ENCODE assay signal across 20 cellular contexts in the genomic region with DNA sequence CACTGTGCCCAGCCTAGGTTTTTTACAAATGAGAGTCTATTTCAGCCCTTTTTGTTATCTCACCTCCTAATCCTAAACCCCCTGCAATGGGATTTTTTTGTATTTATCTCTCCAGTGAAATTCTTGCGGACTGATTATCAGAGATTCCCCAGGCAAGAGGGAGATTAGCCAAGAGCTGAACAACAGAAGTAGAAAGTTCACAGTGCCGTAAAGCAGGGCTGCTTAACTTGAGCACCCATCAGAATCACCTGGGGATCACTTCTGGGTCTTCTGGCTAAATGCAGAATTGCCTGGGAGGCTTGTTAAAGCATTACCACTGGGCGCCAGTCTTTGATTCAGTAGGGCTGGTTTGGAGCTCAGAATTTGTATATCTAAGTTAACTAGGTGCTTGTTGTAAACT. TPM values are rescaled to one million over a fixed set of nuclear protein-coding genes. Genes with fewer than 3 reads are reported as not detected.
DNase-seq lines count a peak whose midpoint lies in the region; ATAC-seq and TF ChIP-seq lines count a peak whose summit lies in the region.
"Had no signal": no experiment of that assay in that cellular context is flagged by ENCODE, and none has a peak within 500 bp of the region (broad histone marks: within the 10 kb centered on the region; RNA-seq: fewer than 3 reads in every experiment).

No MANE protein-coding gene starts in this region.

- no peaks in the 10 kb centered on the region for H3K36me3 ChIP-seq in cardiac muscle cell
- H3K36me3 ChIP-seq in WERI-Rb-1: no peaks in the 10 kb centered on the region
- no peaks in the 10 kb centered on the region for H3K36me3 ChIP-seq in thyroid gland
- no peaks in the 10 kb centered on the region for H3K36me3 ChIP-seq in CD4-positive, alpha-beta memory T cell (ENCODE audit: insufficient read depth, low read length)

- no peak overlapping the region for H3K4me3 ChIP-seq in cardiac muscle cell
- no peak overlapping the region for H3K4me3 ChIP-seq in WERI-Rb-1 (ENCODE audit: low read depth, low read length)
- H3K4me3 ChIP-seq in thyroid gland (replicated peaks in 1 of 3): no peak overlapping the region
- H3K4me3 ChIP-seq in CD4-positive, alpha-beta memory T cell (ENCODE audit: low read length in 2 of 2): no peak overlapping the region
- H3K4me3 ChIP-seq: A549, GM12878, GM23248 had no signal

- no peak for ATAC-seq in Right ventricle myocardium superior (ENCODE audit: poor library complexity)
- ATAC-seq: A549, GM12878, HepG2 had no signal

- H3K9me3 ChIP-seq in cardiac muscle cell (ENCODE audit: low read depth) (no peaks in the 10 kb centered on the region), WERI-Rb-1 (ENCODE audit: severe bottlenecking) (no peaks in the 10 kb centered on the region), thyroid gland (no peaks in the 10 kb centered on the region)
- H3K9me3 ChIP-seq in CD4-positive, alpha-beta memory T cell (ENCODE audit: control insufficient read depth in 1 of 2, low read length in 2 of 2): no peaks in the 10 kb centered on the region
- H3K9me3 ChIP-seq: A549 had no signal

- WGBS in thyroid gland, 2 donors: 74 to 81% methylated on average over 3 of the region's 3 CpGs

- no peaks in the 10 kb centered on the region for H3K9me3 Mint-ChIP-seq in CD4-positive, alpha-beta memory T cell
- H3K9me3 Mint-ChIP-seq: CD4-positive, alpha-beta T cell had no signal

- peak in 1 of 2 donors; percentile 41 for DNase-seq in cardiac muscle cell (ENCODE audit: low read depth in 1 of 2, low spot score in 1 of 2)
- no peak for DNase-seq in Right ventricle myocardium superior
- peak; percentile 11 for DNase-seq in WERI-Rb-1
- peak; percentile 27 for DNase-seq in iPS-NIHi7 (ENCODE audit: extremely low spot score)
- no peak for DNase-seq in dedifferentiated amniotic fluid mesenchymal stem cell (ENCODE audit: extremely low spot score)
- no peak for DNase-seq in thyroid gland
- DNase-seq in CD4-positive, alpha-beta memory T cell: no peak
- DNase-seq: AML-193; Calu3; CD4-positive, alpha-beta T cell; DMS79 treated with DMSO at 0.1 percent for 48 hours; GM23248 had no signal

- H3K4me1 Mint-ChIP-seq in CD4-positive, alpha-beta memory T cell: no peaks in the 10 kb centered on the region

- H3K27me3 Mint-ChIP-seq in CD4-positive, alpha-beta memory T cell: peaks cover 0 to 7% of the 10 kb centered on the region in 2 donors

- intact Hi-C loops in Right ventricle myocardium superior (cut with DNase I): no loop called here
- intact Hi-C loops in thyroid gland (cut with DNase I): no loop called here
- intact Hi-C loops in CD4-positive, alpha-beta memory T cell (cut with micrococcal nuclease): no loop called here

- H3K4me1 ChIP-seq in cardiac muscle cell (ENCODE audit: low read depth) (peaks cover 2% of the 10 kb centered on the region), thyroid gland (no peaks in the 10 kb centered on the region)
- H3K4me1 ChIP-seq in CD4-positive, alpha-beta memory T cell (ENCODE audit: insufficient read depth, low read length): no peaks in the 10 kb centered on the region
- H3K4me1 ChIP-seq: A549 had no signal

- H3K27ac ChIP-seq in cardiac muscle cell (peak overlapping the region; percentile 68), WERI-Rb-1 (no peak overlapping the region), thyroid gland (no peak overlapping the region)
- H3K27ac ChIP-seq in CD4-positive, alpha-beta memory T cell (ENCODE audit: low read depth, low read length): no peak overlapping the region
- H3K27ac ChIP-seq: 22Rv1, A549, C4-2B, GM23248 had no signal

- POLR2A ChIA-PET in CD4-positive, alpha-beta memory T cell (lab: Charles Lee; ENCODE audit: partially characterized antibody): no interaction called here

- H3K36me3 Mint-ChIP-seq in CD4-positive, alpha-beta memory T cell: no peaks in the 10 kb centered on the region

- H3K27me3 ChIP-seq in cardiac muscle cell (no peaks in the 10 kb centered on the region), WERI-Rb-1 (ENCODE audit: insufficient read depth, low read depth, severe bottlenecking) (no peaks in the 10 kb centered on the region), thyroid gland (no peaks in the 10 kb centered on the region)
- H3K27me3 ChIP-seq in CD4-positive, alpha-beta memory T cell (ENCODE audit: insufficient read depth, low read length): no peaks in the 10 kb centered on the region

- H3K27ac Mint-ChIP-seq in CD4-positive, alpha-beta memory T cell: no peak overlapping the region
- H3K27ac Mint-ChIP-seq: CD4-positive, alpha-beta T cell; IgD-negative memory B cell had no signal

- H3K4me3 Mint-ChIP-seq in CD4-positive, alpha-beta memory T cell: no peak overlapping the region
- H3K4me3 Mint-ChIP-seq: CD4-positive, alpha-beta T cell; IgD-negative memory B cell had no signal

- no peak for TF ChIP-seq CTCF in cardiac muscle cell (IDR thresholded peaks at IDR 0.05; ENCODE audit: low read depth, low read length)
- TF ChIP-seq CTCF in WERI-Rb-1 (IDR thresholded peaks at IDR 0.05; ENCODE audit: low read depth, low read length): no peak
- no peak for TF ChIP-seq CTCF in thyroid gland (IDR thresholded peaks at IDR 0.05)

- TF ChIP-seq POLR2A in thyroid gland (IDR thresholded peaks at IDR 0.05): no peak

- CTCF ChIA-PET in CD4-positive, alpha-beta memory T cell (lab: Charles Lee; ENCODE audit: partially characterized antibody): no interaction called here

RNA-seq across cellular contexts. Expression of a gene that starts 1.3 kb away (rescaled TPM):
- total RNA-seq in cardiac muscle cell (not detected in 2 replicates), Right ventricle myocardium superior (not detected), thyroid gland (not detected)
- not detected in 2 replicates for polyA plus RNA-seq in cardiac muscle cell
- total RNA-seq in CD4-positive, alpha-beta memory T cell: not detected
- polyA plus RNA-seq in CD4-positive, alpha-beta memory T cell: not detected
- total RNA-seq: Calu3; CD4-positive, alpha-beta T cell; G401; GM12878; GM23248; HepG2 had no signal
- polyA plus RNA-seq: A549, BJ, GM23248, HepG2, IgD-negative memory B cell had no signal

RNA-seq across cellular contexts. Expression of a gene that starts 14.4 kb away (rescaled TPM):
- not detected in 2 replicates for total RNA-seq in cardiac muscle cell
- 0.35 TPM in 1 of 2 replicates, not detected in the other for polyA plus RNA-seq in cardiac muscle cell
- not detected for total RNA-seq in Right ventricle myocardium superior
- total RNA-seq in thyroid gland: under 1 TPM in 2 of 4 donors, not detected in 2; 0.45 to 0.63 TPM
- not detected for total RNA-seq in CD4-positive, alpha-beta memory T cell
- not detected for polyA plus RNA-seq in CD4-positive, alpha-beta memory T cell
- total RNA-seq: Calu3; CD4-positive, alpha-beta T cell; G401; GM12878; GM23248; HepG2 had no signal
- polyA plus RNA-seq: A549, BJ, GM12878, GM23248, HepG2, IgD-negative memory B cell had no signal

RNA-seq across cellular contexts. Expression of a gene that starts 37.2 kb away (rescaled TPM):
- total RNA-seq in cardiac muscle cell: not detected in 2 replicates
- polyA plus RNA-seq in cardiac muscle cell: not detected in 2 replicates
- not detected for total RNA-seq in Right ventricle myocardium superior
- not detected for total RNA-seq in thyroid gland
- total RNA-seq in CD4-positive, alpha-beta memory T cell: not detected
- polyA plus RNA-seq in CD4-positive, alpha-beta memory T cell: not detected
- total RNA-seq: Calu3, G401, GM23248, HepG2 had no signal
- polyA plus RNA-seq: A549, BJ, GM23248, HepG2 had no signal

RNA-seq across cellular contexts. Expression of a gene that starts 44.3 kb away (rescaled TPM):
- total RNA-seq in cardiac muscle cell (not detected in 2 replicates), Right ventricle myocardium superior (not detected), thyroid gland (not detected)
- polyA plus RNA-seq in cardiac muscle cell: not detected in 2 replicates
- total RNA-seq in CD4-positive, alpha-beta memory T cell: not detected
- not detected for polyA plus RNA-seq in CD4-positive, alpha-beta memory T cell
- total RNA-seq: Calu3; CD4-positive, alpha-beta T cell; G401; GM12878; GM23248; HepG2 had no signal
- polyA plus RNA-seq: A549, BJ, GM12878, GM23248, HepG2, IgD-negative memory B cell had no signal

RNA-seq across cellular contexts. Expression of a gene that starts 55.0 kb away (rescaled TPM):
- total RNA-seq in cardiac muscle cell (not detected in 2 replicates), Right ventricle myocardium superior (not detected), thyroid gland (not detected)
- not detected in 2 replicates for polyA plus RNA-seq in cardiac muscle cell
- total RNA-seq in CD4-positive, alpha-beta memory T cell: not detected
- polyA plus RNA-seq in CD4-positive, alpha-beta memory T cell: not detected
- total RNA-seq: Calu3; CD4-positive, alpha-beta T cell; G401; GM12878; GM23248; HepG2 had no signal
- polyA plus RNA-seq: A549, BJ, GM12878, GM23248, HepG2, IgD-negative memory B cell had no signal

Comparison
In these comparisons a context has a peak if more than half of its experiments do, and no peak if none do; other contexts are left out.
1. DNase-seq: peak in WERI-Rb-1 (single experiment) and iPS-NIHi7 (single experiment); none in Right ventricle myocardium superior (single experiment), dedifferentiated amniotic fluid mesenchymal stem cell (single experiment), thyroid gland (0 of 2) and CD4-positive, alpha-beta memory T cell (0 of 5).